17 cellular contexts compared by ENCODE assay signal in the genomic region with DNA sequence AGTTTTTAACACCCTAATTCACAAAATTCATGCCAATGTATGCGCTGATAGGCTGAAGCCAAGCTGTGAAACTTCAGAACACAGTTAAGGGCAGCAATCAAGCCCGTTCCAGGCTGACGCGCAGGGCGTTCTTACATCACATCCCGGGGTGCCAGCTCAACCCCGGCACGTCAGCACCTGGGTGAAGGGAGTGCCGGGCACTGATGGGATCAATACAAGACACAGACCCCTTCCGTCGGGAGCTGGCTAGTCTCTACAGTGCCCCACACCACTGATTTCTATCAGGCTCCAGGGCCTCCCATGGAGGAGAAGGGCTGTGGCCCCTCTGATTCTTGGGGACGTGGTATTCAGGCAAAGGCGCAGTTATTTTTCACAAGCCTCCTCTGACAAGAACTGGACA. TPM values are rescaled to one million over a fixed set of nuclear protein-coding genes. Genes with fewer than 3 reads are reported as not detected.
DNase-seq lines count a peak whose midpoint lies in the region; ATAC-seq and TF ChIP-seq lines count a peak whose summit lies in the region.
"Had no signal": no experiment of that assay in that cellular context is flagged by ENCODE, and none has a peak within 500 bp of the region (broad histone marks: within the 10 kb centered on the region; RNA-seq: fewer than 3 reads in every experiment).

No MANE protein-coding gene starts in this region.

- no peak overlapping the region for H3K4me2 ChIP-seq in osteoblast (ENCODE audit: insufficient read depth, low read length)
- H3K4me2 ChIP-seq: BLaER1 treated with 17β-estradiol and CSF1 and Interleukin-3, amounts not matched to agents 10 nM and 100 nM had no signal

- H3K79me2 ChIP-seq in osteoblast (ENCODE audit: insufficient read depth, low read length): no peaks in the 10 kb centered on the region

- TSS peak; percentile 33 for BruUV-seq in A673 (replicated peaks; lab: Mats Ljungman, UMichigan)

- intact Hi-C loops in A673 (cut with micrococcal nuclease; ENCODE audit: unreplicated experiment) (no loop called here), head of caudate nucleus (cut with DNase I) (no loop called here)

- POLR2A ChIA-PET in A673 (lab: Charles Lee; ENCODE audit: low non-redundant PET): no interaction called here

- no peak for TF ChIP-seq POLR2A in erythroblast (IDR thresholded peaks at IDR 0.05; ENCODE audit: low read length)

- DNase-seq in A673 (ENCODE audit: low spot score) (no peak), endothelial cell (ENCODE audit: low spot score) (no peak), osteoblast (ENCODE audit: insufficient read length, low spot score, missing footprints) (peak; percentile 45), erythroblast (lab: John Stamatoyannopoulos, UW) (no peak), head of caudate nucleus (no peak)
- DNase-seq in stimulated activated naive CD8-positive, alpha-beta T cell treated with anti-CD3 and anti-CD28 coated beads, Interleukin-15, Interleukin-2, amounts not matched to agents 100 U/mL and 50 U/mL, for 24 hours: no peak
- DNase-seq: 8988T; AML-193; Caco-2; Calu3; CD4-positive, alpha-beta T cell; CD8-positive, alpha-beta T cell; DMS79 treated with DMSO at 0.1 percent for 48 hours; GF-D8 had no signal

- peaks cover 30% of the 10 kb centered on the region for H3K27me3 ChIP-seq in A673 (replicated peaks; ENCODE audit: insufficient read depth, low read depth, low read length, poor library complexity)
- peaks cover 29% of the 10 kb centered on the region for H3K27me3 ChIP-seq in osteoblast (ENCODE audit: insufficient read depth, low read length)

- H3K36me3 Mint-ChIP-seq in endothelial cell (ENCODE audit: low read depth, unreplicated experiment): peaks cover 13% of the 10 kb centered on the region

- H3K4me3 ChIP-seq in A673 (ENCODE audit: low read depth, low read length, poor library complexity, severe bottlenecking): no peak overlapping the region
- no peak overlapping the region for H3K4me3 ChIP-seq in osteoblast (ENCODE audit: insufficient read depth, low read length)
- H3K4me3 ChIP-seq: BLaER1 treated with 17β-estradiol and CSF1 and Interleukin-3, amounts not matched to agents 10 nM and 100 nM had no signal

- H3K27me3 Mint-ChIP-seq in endothelial cell (ENCODE audit: unreplicated experiment): peaks cover 9% of the 10 kb centered on the region

- H3K27ac ChIP-seq in A673 (ENCODE audit: low read depth, low read length, poor library complexity, severe bottlenecking) (no peak overlapping the region), osteoblast (ENCODE audit: low read depth, low read length) (no peak overlapping the region)
- H3K27ac ChIP-seq: BLaER1 treated with 17β-estradiol and CSF1 and Interleukin-3, amounts not matched to agents 10 nM and 100 nM; C4-2B had no signal

- H3K9me3 Mint-ChIP-seq in endothelial cell (ENCODE audit: unreplicated experiment): no peaks in the 10 kb centered on the region
- H3K9me3 Mint-ChIP-seq: CD4-positive, alpha-beta T cell; CD8-positive, alpha-beta T cell had no signal

- TF ChIP-seq CTCF in A673 (conservative IDR thresholded peaks at IDR 0.05; ENCODE audit: low read depth, low read length): no peak
- no peak for TF ChIP-seq CTCF in endothelial cell (IDR thresholded peaks at IDR 0.05; ENCODE audit: unreplicated experiment)
- TF ChIP-seq CTCF in osteoblast (IDR thresholded peaks at IDR 0.05; ENCODE audit: extremely low read depth, low read depth, low read length): no peak

- H3K4me1 ChIP-seq in A673 (ENCODE audit: insufficient read depth, low read length, poor library complexity, severe bottlenecking): no peaks in the 10 kb centered on the region
- H3K4me1 ChIP-seq in osteoblast (ENCODE audit: insufficient read depth, low read length): no peaks in the 10 kb centered on the region
- H3K4me1 ChIP-seq: Caco-2 had no signal

- H3K36me3 ChIP-seq in A673 (ENCODE audit: insufficient read depth, low read length, poor library complexity, severe bottlenecking) (peaks cover 9% of the 10 kb centered on the region), osteoblast (ENCODE audit: insufficient read depth, low read length) (peaks cover 7% of the 10 kb centered on the region)

- peaks cover 50% of the 10 kb centered on the region for H4K20me1 ChIP-seq in osteoblast (ENCODE audit: insufficient read depth, low read length)

- H3K9me3 ChIP-seq in A673 (ENCODE audit: low read depth, low read length, poor library complexity, severe bottlenecking) (no peaks in the 10 kb centered on the region), osteoblast (ENCODE audit: low read depth, low read length) (no peaks in the 10 kb centered on the region)
- H3K9me3 ChIP-seq: BLaER1 treated with 17β-estradiol and CSF1 and Interleukin-3, amounts not matched to agents 10 nM and 100 nM; Caco-2 had no signal

- peak overlapping the region; percentile 37 for H3K4me3 Mint-ChIP-seq in endothelial cell (ENCODE audit: unreplicated experiment)
- H3K4me3 Mint-ChIP-seq: B cell; CD4-positive, alpha-beta T cell; CD8-positive, alpha-beta T cell had no signal

- ATAC-seq in stimulated activated naive CD8-positive, alpha-beta T cell treated with anti-CD3 and anti-CD28 coated beads, Interleukin-15, Interleukin-2, amounts not matched to agents 100 U/mL and 50 U/mL, for 24 hours: no peak
- ATAC-seq: CD8-positive, alpha-beta T cell had no signal

- no peak overlapping the region for H3K27ac Mint-ChIP-seq in endothelial cell (ENCODE audit: unreplicated experiment)
- H3K27ac Mint-ChIP-seq: B cell; CD4-positive, alpha-beta T cell; CD8-positive, alpha-beta T cell had no signal

- CTCF ChIA-PET in A673 (lab: Charles Lee): no interaction called here

- no peak overlapping the region for H2AFZ ChIP-seq in osteoblast (ENCODE audit: low read length)

- peaks cover 55% of the 10 kb centered on the region for H3K4me1 Mint-ChIP-seq in endothelial cell (ENCODE audit: unreplicated experiment)

RNA-seq across cellular contexts. Expression of gene BARHL1, which starts 12.0 kb away (rescaled TPM):
- total RNA-seq in A673 (2021) (not detected in 2 replicates), endothelial cell (ENCODE audit: unreplicated experiment) (2.4 TPM), osteoblast (not detected in 2 replicates)
- total RNA-seq: B cell; Caco-2; Calu3; CD4-positive, alpha-beta T cell; CD8-positive, alpha-beta T cell had no signal
